In genomic region chr11:125330462-125331325, GRCh38 we compare ENCODE assay signal across 22 cellular contexts.
"Had no signal": no experiment of that assay in that cellular context is flagged by ENCODE, and none has a peak within 500 bp of the region (broad histone marks: within the 10 kb centered on the region; RNA-seq: fewer than 3 reads in every experiment).

No MANE protein-coding gene starts in this region.

- ATAC-seq: left cardiac atrium; stimulated activated naive CD8-positive, alpha-beta T cell treated with anti-CD3 and anti-CD28 coated beads, Interleukin-15, Interleukin-2, amounts not matched to agents 100 U/mL and 50 U/mL, for 24 hours had no signal

- H3K36me3 Mint-ChIP-seq: activated naive CD8-positive, alpha-beta T cell treated with anti-CD3 and anti-CD28 coated beads, Interleukin-2, amount 10 ng/mL, durations not matched to agents 7 days and 5 days; memory B cell; naive B cell had no signal

- H3K27me3 ChIP-seq: ovary, right atrium auricular region, tibial nerve had no signal

- H3K4me1 Mint-ChIP-seq: activated naive CD8-positive, alpha-beta T cell treated with anti-CD3 and anti-CD28 coated beads, Interleukin-2, amount 10 ng/mL, durations not matched to agents 7 days and 5 days; memory B cell; naive B cell had no signal

- H3K36me3 ChIP-seq: ovary, right atrium auricular region had no signal

- H3K27ac ChIP-seq: foreskin keratinocyte, ovary, psoas muscle, right atrium auricular region, SK-N-MC, tibial nerve, VCaP had no signal

- H3K9me3 ChIP-seq: ovary, psoas muscle, right atrium auricular region, tibial nerve had no signal

- H3K27ac Mint-ChIP-seq: activated naive CD8-positive, alpha-beta T cell treated with anti-CD3 and anti-CD28 coated beads, Interleukin-2, amount 10 ng/mL, durations not matched to agents 7 days and 5 days; dendritic cell treated with granulocyte-macrophage colony-stimulating factor and Interleukin-4, amounts not matched to agents 40 ng/mL and 50 ng/mL, for 4 days; memory B cell had no signal

- DNase-seq: activated CD4-positive, alpha-beta T cell treated with anti-CD3 and anti-CD28 coated beads for 1 hour; activated CD4-positive, alpha-beta T cell treated with anti-CD3 and anti-CD28 coated beads, Interleukin-2, amount 50 U/mL, for 4 hours; activated naive CD4-positive, alpha-beta T cell treated with Interleukin-2 at 50 U/mL for 16 hours; activated naive CD8-positive, alpha-beta T cell treated with anti-CD3 and anti-CD28 coated beads, Interleukin-2, amount 10 ng/mL, durations not matched to agents 7 days and 5 days; activated T-cell treated with anti-CD3 and anti-CD28 coated beads, Interleukin-2, amount 50 U/mL, for 48 hours; amniotic stem cell; effector CD8-positive, alpha-beta T cell; foreskin keratinocyte; left cardiac atrium; naive B cell; psoas muscle; stimulated activated CD4-positive, alpha-beta T cell treated with anti-CD3 and anti-CD28 coated beads, Interleukin-4, amount 100 ng/mL, for 24 hours; stimulated activated naive CD8-positive, alpha-beta T cell treated with anti-CD3 and anti-CD28 coated beads, Interleukin-15, Interleukin-2, amounts not matched to agents 100 U/mL and 50 U/mL, for 24 hours; SW 1271; T-helper 2 cell had no signal

- H3K4me3 Mint-ChIP-seq: activated naive CD8-positive, alpha-beta T cell treated with anti-CD3 and anti-CD28 coated beads, Interleukin-2, amount 10 ng/mL, durations not matched to agents 7 days and 5 days; dendritic cell treated with granulocyte-macrophage colony-stimulating factor and Interleukin-4, amounts not matched to agents 40 ng/mL and 50 ng/mL, for 4 days; memory B cell; naive B cell had no signal

- H3K4me1 ChIP-seq: foreskin keratinocyte, psoas muscle, right atrium auricular region had no signal

- H3K4me3 ChIP-seq: ovary, psoas muscle, right atrium auricular region, SK-N-MC, tibial nerve had no signal

- H3K9me3 Mint-ChIP-seq: activated naive CD8-positive, alpha-beta T cell treated with anti-CD3 and anti-CD28 coated beads, Interleukin-2, amount 10 ng/mL, durations not matched to agents 7 days and 5 days; dendritic cell treated with granulocyte-macrophage colony-stimulating factor and Interleukin-4, amounts not matched to agents 40 ng/mL and 50 ng/mL, for 4 days; memory B cell; naive B cell had no signal
